25 cellular contexts compared by ENCODE assay signal in the genomic region with DNA sequence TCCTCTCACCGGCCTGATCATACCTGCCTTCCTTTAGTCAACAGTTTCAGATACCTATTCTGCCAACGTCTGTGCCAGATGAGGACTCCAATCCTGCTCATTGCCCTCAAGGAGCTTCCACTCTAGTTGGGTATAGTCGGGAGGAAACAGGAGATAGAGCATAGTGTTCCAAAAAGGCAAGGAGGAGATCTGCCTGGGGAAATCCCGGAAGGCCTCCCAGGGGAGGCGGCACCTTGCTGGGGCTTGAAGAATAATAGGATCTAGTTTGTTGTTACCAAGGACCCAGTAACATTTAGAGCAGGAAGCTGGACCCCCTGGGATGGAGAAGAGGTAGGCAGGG. TPM values are rescaled to one million over a fixed set of nuclear protein-coding genes. Genes with fewer than 3 reads are reported as not detected.
A peak's percentile ranks its signal among the peaks of the same experiment; 100 is the strongest.
DNase-seq lines count a peak whose midpoint lies in the region; ATAC-seq, FAIRE-seq and TF ChIP-seq lines count a peak whose summit lies in the region.
"Had no signal": no experiment of that assay in that cellular context is flagged by ENCODE, and none has a peak within 500 bp of the region (broad histone marks: within the 10 kb centered on the region; RNA-seq: fewer than 3 reads in every experiment).

No MANE protein-coding gene starts in this region.

- peaks cover under 1% of the 10 kb centered on the region for H3K79me2 ChIP-seq in keratinocyte (ENCODE audit: control insufficient read depth, insufficient read depth, low read length)

- peaks cover 8% of the 10 kb centered on the region for H3K4me1 ChIP-seq in A549
- peaks cover 22% of the 10 kb centered on the region for H3K4me1 ChIP-seq in keratinocyte (ENCODE audit: control insufficient read depth, extremely low read depth, insufficient read depth, low read length)
- H3K4me1 ChIP-seq in sigmoid colon = peaks cover 0 to 13% (median 3%) of the 10 kb centered on the region in 4 donors

- no peaks in the 10 kb centered on the region for H3K9me1 ChIP-seq in keratinocyte (ENCODE audit: control insufficient read depth, extremely low read depth, insufficient read depth, low read length)

- ATAC-seq in A549 = no peak
- ATAC-seq in CD4-positive, alpha-beta T cell (ENCODE audit: poor library complexity) = no peak
- ATAC-seq in HG03354 (IDR thresholded peaks at IDR 0.05; ENCODE audit: poor library complexity, severe bottlenecking, unreplicated experiment) = no peak
- ATAC-seq: activated CD4-positive, alpha-beta T cell treated with anti-CD3 and anti-CD28 coated beads for 36 hours; gastroesophageal sphincter; stimulated activated effector memory CD8-positive, alpha-beta T cell treated with anti-CD3 and anti-CD28 coated beads, Interleukin-12 subunit alpha, Interleukin-12 subunit beta, amount 100 ng/mL, for 72 hours had no signal

- H3K27ac Mint-ChIP-seq in CD4-positive, alpha-beta T cell = peak overlapping the region; percentile 87
- peak overlapping the region; percentile 81 for H3K27ac Mint-ChIP-seq in activated naive CD8-positive, alpha-beta T cell
- H3K27ac Mint-ChIP-seq: stimulated activated effector memory CD8-positive, alpha-beta T cell treated with anti-CD3 and anti-CD28 coated beads, Interleukin-12 subunit alpha, Interleukin-12 subunit beta, amount 100 ng/mL, for 72 hours had no signal

- H3K4me3 Mint-ChIP-seq in CD4-positive, alpha-beta T cell = peak overlapping the region; percentile 44
- no peak overlapping the region for H3K4me3 Mint-ChIP-seq in activated naive CD8-positive, alpha-beta T cell
- H3K4me3 Mint-ChIP-seq: activated CD4-positive, alpha-beta T cell treated with anti-CD3 and anti-CD28 coated beads for 36 hours; CD14-positive monocyte; H9; stimulated activated effector memory CD8-positive, alpha-beta T cell treated with anti-CD3 and anti-CD28 coated beads, Interleukin-12 subunit alpha, Interleukin-12 subunit beta, amount 100 ng/mL, for 72 hours had no signal

- no peak for TF ChIP-seq CTCF in A549 (IDR thresholded peaks at IDR 0.05)
- TF ChIP-seq CTCF in CD4-positive, alpha-beta T cell (IDR thresholded peaks at IDR 0.05) = no peak
- no peak for TF ChIP-seq CTCF in keratinocyte (optimal IDR thresholded peaks at IDR 0.05 in 1 of 3, IDR thresholded peaks at IDR 0.05 in 1 of 3, conservative IDR thresholded peaks at IDR 0.05 in 1 of 3; ENCODE audit: extremely low read depth in 1 of 3, insufficient read depth in 2 of 3, low read length in 3 of 3)
- TF ChIP-seq CTCF in sigmoid colon (IDR thresholded peaks at IDR 0.05) = no peak
- TF ChIP-seq CTCF in coronary artery (IDR thresholded peaks at IDR 0.05) = no peak

- H3K9me3 ChIP-seq in A549 = no peaks in the 10 kb centered on the region
- H3K9me3 ChIP-seq in CD4-positive, alpha-beta T cell (ENCODE audit: control insufficient read depth, low read length) = no peaks in the 10 kb centered on the region
- H3K9me3 ChIP-seq in keratinocyte (ENCODE audit: control insufficient read depth, low read depth, low read length) = no peaks in the 10 kb centered on the region
- H3K9me3 ChIP-seq in sigmoid colon = no peaks in the 10 kb centered on the region
- H3K9me3 ChIP-seq: colonic mucosa, gastroesophageal sphincter, neutrophil had no signal

- H3K27me3 Mint-ChIP-seq in CD4-positive, alpha-beta T cell = no peaks in the 10 kb centered on the region
- no peaks in the 10 kb centered on the region for H3K27me3 Mint-ChIP-seq in activated naive CD8-positive, alpha-beta T cell
- H3K27me3 Mint-ChIP-seq: activated CD4-positive, alpha-beta T cell treated with anti-CD3 and anti-CD28 coated beads for 36 hours had no signal

- no peak overlapping the region for H3K9ac ChIP-seq in keratinocyte (ENCODE audit: control insufficient read depth, extremely low read depth, insufficient read depth, low read length)

- no peak overlapping the region for H2AFZ ChIP-seq in keratinocyte (ENCODE audit: control insufficient read depth, low read length)

- TF ChIP-seq EP300 in A549 (IDR thresholded peaks at IDR 0.05) (no peak), sigmoid colon (IDR thresholded peaks at IDR 0.05) (no peak)

- intact Hi-C loops in CD4-positive, alpha-beta T cell (cut with DNase I, micrococcal nuclease) = no loop called here
- intact Hi-C loops in sigmoid colon (cut with DNase I) = no loop called here

- CTCF ChIA-PET in A549 (lab: Yijun Ruan, JAX) = interaction anchor here (2.9 kb wide), 1 partner anchor 16 kb away, joined by 8 read pairs; no protein-coding TSS in a partner anchor
- CTCF ChIA-PET in CD4-positive, alpha-beta T cell (lab: Charles Lee) = interaction anchor here (0.7 kb wide), 1 partner anchor 11 kb away, joined by 3 read pairs; no protein-coding TSS in a partner anchor

- peaks cover 12 to 23% of the 10 kb centered on the region in 2 experiments for H3K36me3 ChIP-seq in keratinocyte (ENCODE audit: control insufficient read depth in 2 of 2, extremely low read depth in 1 of 2, insufficient read depth in 2 of 2, low read length in 2 of 2)
- H3K36me3 ChIP-seq in sigmoid colon = peaks cover 0 to 41% (median 0%) of the 10 kb centered on the region in 4 donors
- H3K36me3 ChIP-seq: neutrophil had no signal

- H3K4me3 ChIP-seq in A549 (no peak overlapping the region), keratinocyte (ENCODE audit: control insufficient read depth in 2 of 3, extremely low read depth in 1 of 3, insufficient read depth in 2 of 3, low read depth in 1 of 3, low read length in 3 of 3) (no peak overlapping the region), sigmoid colon (no peak overlapping the region), coronary artery (no peak overlapping the region)
- H3K4me3 ChIP-seq: colonic mucosa, gastroesophageal sphincter, lung, SK-N-MC, skin epidermis had no signal

- no peak for TF ChIP-seq RAD21 in A549 (conservative IDR thresholded peaks at IDR 0.05 in 1 of 2, IDR thresholded peaks at IDR 0.05 in 1 of 2)

- peaks cover 2% of the 10 kb centered on the region for H4K20me1 ChIP-seq in keratinocyte (ENCODE audit: control insufficient read depth, extremely low read depth, insufficient read depth, low read length)

- 83% methylated on average over 5 of the region's 5 CpGs for WGBS in A549 (ENCODE audit: missing lambda C conversion rate)
- 92 to 94% methylated on average over 5 of the region's 5 CpGs for WGBS in sigmoid colon, 2 donors

- H3K9me3 Mint-ChIP-seq in CD4-positive, alpha-beta T cell = no peaks in the 10 kb centered on the region
- no peaks in the 10 kb centered on the region for H3K9me3 Mint-ChIP-seq in activated naive CD8-positive, alpha-beta T cell (ENCODE audit: low read depth)
- H3K9me3 Mint-ChIP-seq: H9; stimulated activated effector memory CD8-positive, alpha-beta T cell treated with anti-CD3 and anti-CD28 coated beads, Interleukin-12 subunit alpha, Interleukin-12 subunit beta, amount 100 ng/mL, for 72 hours had no signal

- H3K27ac ChIP-seq in A549 (no peak overlapping the region), keratinocyte (ENCODE audit: control insufficient read depth, insufficient read depth, low read length) (no peak overlapping the region), sigmoid colon (no peak overlapping the region), coronary artery (peak overlapping the region in 1 of 2 donors; percentile 56)
- H3K27ac ChIP-seq in CD4-positive, alpha-beta T cell (ENCODE audit: low read depth, low read length) = peak overlapping the region; percentile 59
- H3K27ac ChIP-seq: brain microvascular endothelial cell, SK-N-MC had no signal

- POLR2A ChIA-PET in A549 (lab: Yijun Ruan, JAX) = no interaction called here
- POLR2A ChIA-PET in CD4-positive, alpha-beta T cell (lab: Charles Lee) = interaction anchor here (1.3 to 5.0 kb wide), 4 partner anchors 9 to 16 kb away, joined by 7 to 46 read pairs (median 22); partner anchors contain the start of gene LDLRAP1

- H3K36me3 Mint-ChIP-seq in CD4-positive, alpha-beta T cell (ENCODE audit: low read depth) = peaks cover 67% of the 10 kb centered on the region
- H3K36me3 Mint-ChIP-seq in activated naive CD8-positive, alpha-beta T cell = no peaks in the 10 kb centered on the region
- H3K36me3 Mint-ChIP-seq: stimulated activated effector memory CD8-positive, alpha-beta T cell treated with anti-CD3 and anti-CD28 coated beads, Interleukin-12 subunit alpha, Interleukin-12 subunit beta, amount 100 ng/mL, for 72 hours had no signal

- DNase-seq in A549 (ENCODE audit: low read depth in 1 of 2, low spot score in 1 of 2) = no peak
- no peak for DNase-seq in CD4-positive, alpha-beta T cell
- no peak for DNase-seq in keratinocyte (ENCODE audit: low read depth, low spot score)
- DNase-seq in sigmoid colon = no peak
- DNase-seq in coronary artery (ENCODE audit: low spot score) = no peak
- no peak for DNase-seq in hypothalamus (lab: John Stamatoyannopoulos, UW)
- DNase-seq: activated CD4-positive, alpha-beta T cell treated with anti-CD3 and anti-CD28 coated beads for 36 hours; brain microvascular endothelial cell; colonic mucosa; H9; NCI-H1092; NCI-H187; NCI-H526 treated with DMSO at 0.1 percent for 48 hours; stimulated activated CD4-positive, alpha-beta T cell treated with anti-CD3 and anti-CD28 coated beads, Interleukin-1b, Interleukin-23, amount 100 ng/mL, for 48 hours; T-helper 2 cell had no signal

- dilution Hi-C loops in keratinocyte (cut with MboI; ENCODE audit: extremely low pct_ligation_motif_present, low sequenced_read_pairs) = no loop called here

- H3K4me1 Mint-ChIP-seq in CD4-positive, alpha-beta T cell (ENCODE audit: low read depth) = peaks cover 100% of the 10 kb centered on the region
- peaks cover 94% of the 10 kb centered on the region for H3K4me1 Mint-ChIP-seq in activated naive CD8-positive, alpha-beta T cell (ENCODE audit: low read depth)

- no peak overlapping the region for H3K4me2 ChIP-seq in A549
- no peak overlapping the region for H3K4me2 ChIP-seq in keratinocyte (ENCODE audit: control insufficient read depth, extremely low read depth, insufficient read depth, low read depth, low read length)

- FAIRE-seq in A549 (lab: Jason Lieb, UNC) = no peak
- peak; percentile 23 for FAIRE-seq in keratinocyte (lab: Jason Lieb, UNC)
- FAIRE-seq: endometrium had no signal

- no peaks in the 10 kb centered on the region for H3K27me3 ChIP-seq in CD4-positive, alpha-beta T cell (ENCODE audit: control insufficient read depth, insufficient read depth, low read length)
- H3K27me3 ChIP-seq in keratinocyte (ENCODE audit: control insufficient read depth, extremely low read depth, insufficient read depth, low read length) (no peaks in the 10 kb centered on the region), sigmoid colon (no peaks in the 10 kb centered on the region)
- H3K27me3 ChIP-seq: brain microvascular endothelial cell, colonic mucosa, gastroesophageal sphincter, neutrophil had no signal

- TF ChIP-seq POLR2A in A549 (IDR thresholded peaks at IDR 0.05; ENCODE audit: low read length) (no peak), sigmoid colon (IDR thresholded peaks at IDR 0.05) (no peak)

RNA-seq across cellular contexts. Expression of gene LDLRAP1, which starts 12.3 kb away (rescaled TPM):
- polyA plus RNA-seq in A549 (2011; rRNA removed) (7.9 and 9.2 TPM in 2 replicates), A549 (2017; fragmentation: RNase III; extraction: RNeasy Plus Mini Kit Qiagen cat#74134 plus additional on column Dnase treatment) (9.9 to 10.9 TPM (median 10.1 TPM) in 3 replicates), keratinocyte (19.0 to 25.8 TPM (median 22.3 TPM) in 3 replicates), sigmoid colon (10 to 100 TPM; 25.9 to 35.8 (median 30.0) TPM)
- 12.7 and 16.4 TPM in 2 replicates for polyA plus RNA-seq in A549 (2012; cell fraction: cytosol; rRNA removed)
- polyA plus RNA-seq in A549 (2012; cell fraction: nucleus; rRNA removed) = 19.2 and 21.2 TPM in 2 replicates
- 7.3 and 7.4 TPM in 2 replicates for polyA minus RNA-seq in A549 (2011; rRNA and poly(A)+ RNA removed)
- total RNA-seq in CD4-positive, alpha-beta T cell = 10 to 100 TPM; 70.5 to 73.5 TPM
- 14.6 TPM for polyA plus RNA-seq in keratinocyte (2011; ENCODE audit: low read depth)
- 28.4 and 30.9 TPM in 2 replicates for polyA plus RNA-seq in keratinocyte (2011; cell fraction: cytosol; rRNA removed)
- polyA plus RNA-seq in keratinocyte (2011; cell fraction: nucleus; rRNA removed) = 34.5 and 41.1 TPM in 2 replicates
- 10.4 and 19.4 TPM in 2 replicates for polyA plus RNA-seq in keratinocyte (2012; ENCODE audit: low replicate concordance)
- polyA minus RNA-seq in keratinocyte = 20.1 to 32.6 TPM (median 20.3 TPM) in 3 replicates
- polyA minus RNA-seq in keratinocyte (2011; cell fraction: cytosol; rRNA and poly(A)+ RNA removed) = 32.4 TPM
- polyA minus RNA-seq in keratinocyte (2011; cell fraction: nucleus; rRNA and poly(A)+ RNA removed) = 11.5 and 12.0 TPM in 2 replicates
- total RNA-seq in sigmoid colon = 10 to 100 TPM in 2 of 4 donors, 1 to 10 TPM in 2; 9.1 to 17.4 (median 10.3) TPM
